In genomic region chr7:41297167-41297566, GRCh38 we compare ENCODE assay signal across 25 cellular contexts.
DNase-seq lines count a peak whose midpoint lies in the region; ATAC-seq, FAIRE-seq and TF ChIP-seq lines count a peak whose summit lies in the region.
"Had no signal": no experiment of that assay in that cellular context is flagged by ENCODE, and none has a peak within 500 bp of the region (broad histone marks: within the 10 kb centered on the region; RNA-seq: fewer than 3 reads in every experiment).

No MANE protein-coding gene starts in this region.

- H2BK15ac ChIP-seq in mesendoderm (replicated peaks; ENCODE audit: low read depth): no peak overlapping the region

- TF ChIP-seq CTCF in A673 (conservative IDR thresholded peaks at IDR 0.05; ENCODE audit: low read depth, low read length) (no peak), GM12878 (IDR thresholded peaks at IDR 0.05 in 2 of 3, conservative IDR thresholded peaks at IDR 0.05 in 1 of 3; ENCODE audit: control insufficient read depth in 2 of 3, extremely low read depth in 1 of 3, insufficient read depth in 1 of 3, low read depth in 3 of 3, low read length in 3 of 3) (no peak), type B pancreatic cell (conservative IDR thresholded peaks at IDR 0.05) (no peak)

- CTCF ChIA-PET in A673 (lab: Charles Lee) (no interaction called here), GM12878 (lab: Yijun Ruan, JAX) (no interaction called here)

- no peak overlapping the region for H3K4ac ChIP-seq in mesendoderm (ENCODE audit: low read depth, low read length)

- no peak overlapping the region for H2BK5ac ChIP-seq in mesendoderm (ENCODE audit: low read length)

- no peaks in the 10 kb centered on the region for H3K36me3 Mint-ChIP-seq in type B pancreatic cell
- H3K36me3 Mint-ChIP-seq: CD4-positive, CD25-positive, alpha-beta regulatory T cell had no signal

- 38% methylated on average over 6 of the region's 6 CpGs for WGBS in GM12878 (ENCODE audit: insufficient coverage, insufficient replicate concordance, low lambda C conversion rate, missing lambda C conversion rate)
- no CpG with 5 or more reads among the region's 6 CpGs for WGBS in mesendoderm (ENCODE audit: extremely low coverage, insufficient coverage, low lambda C conversion rate)
- WGBS in aorta, 2 donors: 78 to 79% methylated on average over 6 of the region's 6 CpGs

- peaks cover 4% of the 10 kb centered on the region for H3K9me3 Mint-ChIP-seq in type B pancreatic cell
- H3K9me3 Mint-ChIP-seq: HFFc6 had no signal

- peak; percentile 4 for DNase-seq in A673 (ENCODE audit: low spot score)
- DNase-seq in ELF-1 (ENCODE audit: low read depth, low spot score): peak; percentile 83
- no peak for DNase-seq in GM12878 (ENCODE audit: low read depth, low spot score)
- DNase-seq in mesendoderm: peak; percentile 29
- DNase-seq in aorta: no peak
- DNase-seq in type B pancreatic cell (ENCODE audit: extremely low spot score, unreplicated experiment): no peak
- DNase-seq: CD4-positive, CD25-positive, alpha-beta regulatory T cell; COR-L47; H7; HFFc6; KBM-7; NCI-H1092; NCI-H1436; NCI-H187 treated with DMSO at 0.1 percent for 48 hours; NCI-H2107; NCI-H2227 treated with DMSO at 0.1 percent for 48 hours; NCI-H510A; NCI-H774; NK-92 treated with Interleukin-12 subunit alpha and Interleukin-12 subunit beta, amount 100 ng/mL, for 24 hours; Peyer's patch; SJCRH30 had no signal

- no peak overlapping the region for H4K5ac ChIP-seq in mesendoderm (ENCODE audit: low read length)

- no peaks in the 10 kb centered on the region for H3K9me3 ChIP-seq in A673 (ENCODE audit: low read depth, low read length, poor library complexity, severe bottlenecking)
- H3K9me3 ChIP-seq in GM12878 (replicated peaks; ENCODE audit: control insufficient read depth, insufficient read depth, low read length): no peaks in the 10 kb centered on the region
- no peaks in the 10 kb centered on the region for H3K9me3 ChIP-seq in aorta (ENCODE audit: control insufficient read depth, low read length)
- H3K9me3 ChIP-seq: A549, Peyer's patch, SJCRH30 had no signal

- H3K36me3 ChIP-seq in A673 (ENCODE audit: insufficient read depth, low read length, poor library complexity, severe bottlenecking) (no peaks in the 10 kb centered on the region), GM12878 (ENCODE audit: control insufficient read depth in 2 of 2, insufficient read depth in 2 of 2, low read length in 1 of 2) (no peaks in the 10 kb centered on the region), mesendoderm (ENCODE audit: control insufficient read depth, insufficient read depth, low read length) (no peaks in the 10 kb centered on the region), aorta (ENCODE audit: control insufficient read depth in 1 of 2, insufficient read depth in 2 of 2, low read length in 1 of 2) (no peaks in the 10 kb centered on the region)
- H3K36me3 ChIP-seq: Peyer's patch, SJCRH30 had no signal

- no peaks in the 10 kb centered on the region for H3K79me2 ChIP-seq in GM12878 (ENCODE audit: control insufficient read depth, insufficient read depth, low read length)
- no peaks in the 10 kb centered on the region for H3K79me2 ChIP-seq in mesendoderm (ENCODE audit: control insufficient read depth, insufficient read depth, low read length)

- no peak overlapping the region for H2BK120ac ChIP-seq in mesendoderm (ENCODE audit: low read depth, low read length)

- H3K18ac ChIP-seq in mesendoderm (ENCODE audit: low read length): no peak overlapping the region

- H4K20me1 ChIP-seq in GM12878 (ENCODE audit: control insufficient read depth, insufficient read depth): no peaks in the 10 kb centered on the region

- no peak overlapping the region for H3K4me3 Mint-ChIP-seq in type B pancreatic cell
- H3K4me3 Mint-ChIP-seq: HFFc6 had no signal

- POLR2A ChIA-PET in A673 (lab: Charles Lee; ENCODE audit: low non-redundant PET) (no interaction called here), GM12878 (lab: Charles Lee) (interaction anchor here (0.6 kb wide), 1 partner anchor 1299 kb away, joined by 3 read pairs; no protein-coding TSS in a partner anchor)

- peaks cover 11% of the 10 kb centered on the region for H3K4me1 Mint-ChIP-seq in type B pancreatic cell (ENCODE audit: unreplicated experiment)
- H3K4me1 Mint-ChIP-seq: CD4-positive, CD25-positive, alpha-beta regulatory T cell had no signal

- H2AK5ac ChIP-seq in mesendoderm (ENCODE audit: low read length): no peak overlapping the region

- TF ChIP-seq POLR2A in GM12878 (IDR thresholded peaks at IDR 0.05; ENCODE audit: low read depth, low read length): no peak

- FAIRE-seq in GM12878 (lab: Jason Lieb, UNC): no peak
- FAIRE-seq: A549, HepG2 had no signal

- H3K4me1 ChIP-seq in A673 (ENCODE audit: insufficient read depth, low read length, poor library complexity, severe bottlenecking) (no peaks in the 10 kb centered on the region), GM12878 (ENCODE audit: control insufficient read depth, insufficient read depth, low read length) (no peaks in the 10 kb centered on the region), mesendoderm (ENCODE audit: control insufficient read depth, low read depth, low read length) (no peaks in the 10 kb centered on the region), aorta (ENCODE audit: control insufficient read depth in 1 of 2, insufficient read depth in 2 of 2, low read length in 2 of 2) (no peaks in the 10 kb centered on the region)
- H3K4me1 ChIP-seq: A549, Peyer's patch, SJCRH30 had no signal

- intact Hi-C loops in A673 (cut with micrococcal nuclease; ENCODE audit: unreplicated experiment): no loop called here
- intact Hi-C loops in GM12878 (cut with micrococcal nuclease; ENCODE audit: unreplicated experiment): no loop called here
- intact Hi-C loops in aorta (cut with DNase I): loop anchor here in 1 of 2 donors (10.0 kb wide), 1 partner anchor 108 kb away; no protein-coding TSS in a partner anchor

- H4K8ac ChIP-seq in mesendoderm (ENCODE audit: low read depth, low read length): no peak overlapping the region

- H3K79me1 ChIP-seq in mesendoderm (ENCODE audit: low read length): no peaks in the 10 kb centered on the region

- no peak overlapping the region for H2AFZ ChIP-seq in GM12878 (ENCODE audit: control insufficient read depth, low read depth, low read length)

- BruUV-seq in A673 (replicated peaks; lab: Mats Ljungman, UMichigan) (no TSS peak), GM12878 (replicated peaks; lab: Mats Ljungman, UMichigan) (no TSS peak)

- ATAC-seq in GM12878: peak; percentile 24
- ATAC-seq in aorta (ENCODE audit: low FRiP score): no peak
- ATAC-seq in HG03175 (IDR thresholded peaks at IDR 0.05; ENCODE audit: unreplicated experiment): no peak
- ATAC-seq: A549, HepG2 had no signal

- TF ChIP-seq EP300 in GM12878 (IDR thresholded peaks at IDR 0.05; ENCODE audit: borderline replicate concordance in 1 of 2, control insufficient read depth in 1 of 2, low read depth in 2 of 2, low read length in 2 of 2): no peak

- no peak overlapping the region for H3K27ac Mint-ChIP-seq in type B pancreatic cell
- H3K27ac Mint-ChIP-seq: CD4-positive, CD25-positive, alpha-beta regulatory T cell; HFFc6 had no signal

- no peak overlapping the region for H3K9ac ChIP-seq in GM12878 (ENCODE audit: control insufficient read depth, insufficient read depth, low read length)
- no peak overlapping the region for H3K9ac ChIP-seq in mesendoderm (ENCODE audit: low read length)

- no peaks in the 10 kb centered on the region for H3K27me3 Mint-ChIP-seq in type B pancreatic cell
- H3K27me3 Mint-ChIP-seq: CD4-positive, CD25-positive, alpha-beta regulatory T cell had no signal

- no peak for TF ChIP-seq RAD21 in GM12878 (IDR thresholded peaks at IDR 0.05; ENCODE audit: insufficient read depth, low read depth, low read length)

- H3K27ac ChIP-seq in A673 (ENCODE audit: low read depth, low read length, poor library complexity, severe bottlenecking) (no peak overlapping the region), GM12878 (ENCODE audit: control insufficient read depth, insufficient read depth) (no peak overlapping the region), mesendoderm (ENCODE audit: low read depth, low read length) (no peak overlapping the region), aorta (ENCODE audit: low read depth in 1 of 2, low read length in 2 of 2) (no peak overlapping the region)
- H3K27ac ChIP-seq: A549, HL-60, Peyer's patch, SJCRH30 had no signal

- no peak overlapping the region for H3K4me2 ChIP-seq in GM12878 (ENCODE audit: control insufficient read depth, insufficient read depth)
- H3K4me2 ChIP-seq in mesendoderm (ENCODE audit: low read length): no peak overlapping the region
- H3K4me2 ChIP-seq: A549 had no signal

- no peak overlapping the region for H3K23ac ChIP-seq in mesendoderm (ENCODE audit: low read length)

- H3K56ac ChIP-seq in mesendoderm (ENCODE audit: low read length): no peak overlapping the region

- H3K4me3 ChIP-seq in A673 (ENCODE audit: low read depth, low read length, poor library complexity, severe bottlenecking) (no peak overlapping the region), GM12878 (no peak overlapping the region), mesendoderm (ENCODE audit: low read length) (no peak overlapping the region), aorta (ENCODE audit: low read length in 2 of 2) (no peak overlapping the region)
- H3K4me3 ChIP-seq: A549, Peyer's patch, SJCRH30 had no signal

- RAD21 ChIA-PET in GM12878 (lab: Charles Lee; ENCODE audit: unreplicated experiment): no interaction called here

- in situ Hi-C loops in GM12878 (cut with MboI): no loop called here

- no peaks in the 10 kb centered on the region for H3K27me3 ChIP-seq in A673 (replicated peaks; ENCODE audit: insufficient read depth, low read depth, low read length, poor library complexity)
- H3K27me3 ChIP-seq in GM12878 (replicated peaks in 1 of 2; ENCODE audit: control insufficient read depth in 2 of 2, insufficient read depth in 2 of 2, low read length in 1 of 2): no peaks in the 10 kb centered on the region
- H3K27me3 ChIP-seq in mesendoderm (ENCODE audit: insufficient read depth, low read length, poor library complexity): no peaks in the 10 kb centered on the region
- H3K27me3 ChIP-seq in aorta (ENCODE audit: control insufficient read depth in 1 of 2, insufficient read depth in 2 of 2, low read length in 1 of 2): no peaks in the 10 kb centered on the region
- H3K27me3 ChIP-seq: Peyer's patch, SJCRH30 had no signal

- SMC1A ChIA-PET in GM12878 (lab: Charles Lee; ENCODE audit: uncharacterized antibody, unreplicated experiment): interaction anchor here (0.9 to 1.2 kb wide), 2 partner anchors 22 to 401 kb away, joined by 3 read pairs; no protein-coding TSS in a partner anchor

TF ChIP-seq in GM12878, 131 proteins besides CTCF, POLR2A, EP300 and RAD21 (continues in another document):
- TF ChIP-seq PAX5 (IDR thresholded peaks at IDR 0.05; ENCODE audit: borderline replicate concordance, low read depth, low read length): no peak
- TF ChIP-seq KLF5 (IDR thresholded peaks at IDR 0.05; ENCODE audit: partially characterized antibody): no peak
- no peak for TF ChIP-seq DPF2 (IDR thresholded peaks at IDR 0.05)

Comparison
In these comparisons a context has a peak if more than half of its experiments do, and no peak if none do; other contexts are left out.
1. DNase-seq: peak in A673 (single experiment), ELF-1 (single experiment) and mesendoderm (single experiment); none in GM12878 (single experiment), aorta (0 of 2) and type B pancreatic cell (single experiment).